30 cellular contexts compared by ENCODE assay signal in genomic region chr4:9954468-9954867, GRCh38.
"Had no signal": no experiment of that assay in that cellular context is flagged by ENCODE, and none has a peak within 500 bp of the region (broad histone marks: within the 10 kb centered on the region; RNA-seq: fewer than 3 reads in every experiment).

No MANE protein-coding gene starts in this region.

- H3K27me3 ChIP-seq: ovary, right lobe of liver, sigmoid colon, suprapubic skin, testis, tibial artery, transverse colon, upper lobe of right lung, uterus had no signal

- H3K4me3 ChIP-seq: ovary, prostate gland, right lobe of liver, sigmoid colon, suprapubic skin, testis, tibial artery, transverse colon, upper lobe of right lung, uterus had no signal

- H3K9me3 ChIP-seq: ovary, prostate gland, right lobe of liver, sigmoid colon, suprapubic skin, testis, tibial artery, transverse colon, upper lobe of right lung, uterus had no signal

- H3K9ac ChIP-seq: parathyroid adenoma had no signal

- ATAC-seq: naive thymus-derived CD8-positive, alpha-beta T cell; natural killer cell treated with Interleukin-12 subunit alpha and Interleukin-12 subunit beta and Interleukin-15 and Interleukin-18, amount 100 ng/mL, for 72 hours; stimulated activated memory B cell treated with anti-CD40 and anti-IgM and Interleukin-4, amounts not matched to agents 10 μg/mL and 1 μg/mL and 100 μg/mL, for 72 hours; stimulated activated naive CD8-positive, alpha-beta T cell treated with anti-CD3 and anti-CD28 coated beads, Interleukin-15, amount 100 ng/mL, for 72 hours; stimulated activated naive CD8-positive, alpha-beta T cell treated with anti-CD3 and anti-CD28 coated beads, Interleukin-15, Interleukin-2, amounts not matched to agents 100 U/mL and 50 U/mL, for 24 hours had no signal

- H2AFZ ChIP-seq: parathyroid adenoma had no signal

- H3K4me1 ChIP-seq: parathyroid adenoma, prostate gland, right lobe of liver, sigmoid colon, suprapubic skin, testis, tibial artery, transverse colon, upper lobe of right lung, uterus had no signal

- H3K27ac ChIP-seq: ovary, parathyroid adenoma, prostate gland, right lobe of liver, sigmoid colon, suprapubic skin, testis, tibial artery, transverse colon, upper lobe of right lung, uterus had no signal

- H3K36me3 ChIP-seq: ovary, prostate gland, sigmoid colon, suprapubic skin, tibial artery, transverse colon, upper lobe of right lung, uterus had no signal

- DNase-seq: naive B cell; naive thymus-derived CD8-positive, alpha-beta T cell; nephron progenitor cell; occipital lobe; ovary; posterior cingulate gyrus; retina; right cardiac atrium; sigmoid colon; small intestine; stimulated activated CD4-positive, alpha-beta T cell treated with anti-CD3 and anti-CD28 coated beads, Interleukin-12 subunit alpha, Interleukin-12 subunit beta, amount 100 ng/mL, for 4 hours; stimulated activated CD4-positive, alpha-beta T cell treated with anti-CD3 and anti-CD28 coated beads, Interleukin-1b, Interleukin-23, amount 100 ng/mL, for 48 hours; stimulated activated CD4-positive, alpha-beta T cell treated with anti-CD3 and anti-CD28 coated beads, Interleukin-4, amount 100 ng/mL, for 1 hour; stimulated activated CD4-positive, alpha-beta T cell treated with anti-CD3 and anti-CD28 coated beads, Interleukin-4, amount 100 ng/mL, for 4 hours; stimulated activated CD8-positive, alpha-beta memory T cell treated with anti-CD3 and anti-CD28 coated beads, Interleukin-4, amount 100 ng/mL, for 48 hours; stimulated activated naive CD4-positive, alpha-beta T cell; stimulated activated naive CD8-positive, alpha-beta T cell treated with anti-CD3 and anti-CD28 coated beads, Interleukin-15, amount 100 ng/mL, for 72 hours; stimulated activated naive CD8-positive, alpha-beta T cell treated with anti-CD3 and anti-CD28 coated beads, Interleukin-15, Interleukin-2, amounts not matched to agents 100 U/mL and 50 U/mL, for 24 hours; substantia nigra; testis; tibial artery; transverse colon; upper lobe of right lung; uterus had no signal
